Comparison of ENCODE assay signal across 18 cellular contexts in the genomic region with DNA sequence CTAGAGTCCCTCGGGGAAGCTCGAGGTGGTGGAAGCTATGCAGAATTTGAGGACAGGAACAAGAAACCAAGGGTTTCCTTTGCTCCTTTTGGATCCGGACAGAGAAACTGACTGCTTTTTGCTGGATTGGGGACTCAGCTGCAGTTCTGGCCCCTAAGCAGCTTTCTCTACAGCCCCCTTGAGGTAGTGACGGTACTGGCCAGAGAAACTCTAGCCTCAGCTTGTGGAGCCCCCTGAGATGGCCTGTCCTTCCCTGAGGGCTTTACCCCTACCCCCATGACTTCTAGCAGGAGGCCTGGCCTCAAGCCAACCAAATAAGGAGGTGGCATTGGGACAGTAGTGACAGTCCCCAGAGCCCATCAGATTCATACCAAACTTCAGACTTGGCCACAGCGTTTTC.
"Had no signal": no experiment of that assay in that cellular context is flagged by ENCODE, and none has a peak within 500 bp of the region (broad histone marks: within the 10 kb centered on the region; RNA-seq: fewer than 3 reads in every experiment).

No MANE protein-coding gene starts in this region.

- H3K4me1 Mint-ChIP-seq: activated naive CD4-positive, alpha-beta T cell treated with anti-CD3 and anti-CD28 coated beads, Interleukin-2, amount 10 ng/mL, durations not matched to agents 7 days and 5 days; memory B cell; naive thymus-derived CD4-positive, alpha-beta T cell; T-cell had no signal

- H3K4me3 ChIP-seq: thyroid gland, upper lobe of right lung had no signal

- H3K36me3 Mint-ChIP-seq: activated naive CD4-positive, alpha-beta T cell treated with anti-CD3 and anti-CD28 coated beads, Interleukin-2, amount 10 ng/mL, durations not matched to agents 7 days and 5 days; memory B cell; naive thymus-derived CD4-positive, alpha-beta T cell; T-cell had no signal

- H3K4me1 ChIP-seq: thyroid gland, upper lobe of right lung had no signal

- DNase-seq: activated CD4-positive, alpha-beta T cell treated with anti-CD3 and anti-CD28 coated beads, Interleukin-2, amount 50 U/mL, for 4 hours; activated effector memory CD4-positive, alpha-beta T cell treated with anti-CD3 and anti-CD28 coated beads, Interleukin-2, amount 50 U/mL, for 16 hours; activated naive CD4-positive, alpha-beta T cell treated with anti-CD3 and anti-CD28 coated beads, Interleukin-2, amount 10 ng/mL, durations not matched to agents 7 days and 5 days; activated T-cell treated with anti-CD3 and anti-CD28 coated beads, Interleukin-2, amount 50 U/mL, for 72 hours; amygdala; cerebellar nuclear complex; cortex of kidney; erythroblast; foreskin melanocyte; naive thymus-derived CD4-positive, alpha-beta T cell; stimulated activated CD4-positive, alpha-beta T cell treated with anti-CD3 and anti-CD28 coated beads, Interleukin-4, amount 100 ng/mL, for 24 hours; stimulated activated naive CD4-positive, alpha-beta T cell treated with Interleukin-2 at 50 U/mL for 16 hours; substantia nigra; T-cell; thyroid gland; upper lobe of right lung had no signal

- H3K9me3 Mint-ChIP-seq: activated naive CD4-positive, alpha-beta T cell treated with anti-CD3 and anti-CD28 coated beads, Interleukin-2, amount 10 ng/mL, durations not matched to agents 7 days and 5 days; activated T-cell treated with anti-CD3 and anti-CD28 coated beads, Interleukin-2, amount 50 U/mL, for 72 hours; T-cell; T-helper 2 cell treated with Interferon-gamma antibody and Interleukin-4, amounts not matched to agents 5 μg/mL and 100 μg/mL, for 36 hours had no signal

- H3K36me3 ChIP-seq: thyroid gland, upper lobe of right lung had no signal

- H3K27me3 Mint-ChIP-seq: activated naive CD4-positive, alpha-beta T cell treated with anti-CD3 and anti-CD28 coated beads, Interleukin-2, amount 10 ng/mL, durations not matched to agents 7 days and 5 days; memory B cell had no signal

- H3K27ac ChIP-seq: thyroid gland, upper lobe of right lung had no signal

- H3K4me3 Mint-ChIP-seq: activated naive CD4-positive, alpha-beta T cell treated with anti-CD3 and anti-CD28 coated beads, Interleukin-2, amount 10 ng/mL, durations not matched to agents 7 days and 5 days; activated T-cell treated with anti-CD3 and anti-CD28 coated beads, Interleukin-2, amount 50 U/mL, for 72 hours; memory B cell; naive thymus-derived CD4-positive, alpha-beta T cell; T-cell; T-helper 2 cell treated with Interferon-gamma antibody and Interleukin-4, amounts not matched to agents 5 μg/mL and 100 μg/mL, for 36 hours had no signal

- H3K9me3 ChIP-seq: thyroid gland, upper lobe of right lung had no signal

- H3K27ac Mint-ChIP-seq: activated naive CD4-positive, alpha-beta T cell treated with anti-CD3 and anti-CD28 coated beads, Interleukin-2, amount 10 ng/mL, durations not matched to agents 7 days and 5 days; activated T-cell treated with anti-CD3 and anti-CD28 coated beads, Interleukin-2, amount 50 U/mL, for 72 hours; memory B cell; naive thymus-derived CD4-positive, alpha-beta T cell; T-cell; T-helper 2 cell treated with Interferon-gamma antibody and Interleukin-4, amounts not matched to agents 5 μg/mL and 100 μg/mL, for 36 hours had no signal

- H3K27me3 ChIP-seq: thyroid gland, upper lobe of right lung had no signal

- ATAC-seq: activated T-cell treated with anti-CD3 and anti-CD28 coated beads, Interleukin-2, amount 50 U/mL, for 72 hours; naive thymus-derived CD4-positive, alpha-beta T cell; T-cell; upper lobe of right lung had no signal
